1 cellular context compared by ENCODE assay signal in genomic region chr19:54115071-54116063, GRCh38.
TF ChIP-seq lines count a peak whose summit lies in the region.

Gene PRPF31, plus strand, starts transcription at chr19:54115754. Its CDS starts 2,525 bp downstream, at chr19:54118279.
Gene TFPT, minus strand, starts transcription at chr19:54115657. Its CDS starts 388 bp downstream, at chr19:54115269.

TF ChIP-seq in GM12878, 131 proteins besides CTCF, POLR2A, EP300 and RAD21 (continued from another document and continues in another):
- TF ChIP-seq ESRRA (IDR thresholded peaks at IDR 0.05; ENCODE audit: low read length) (0 out of 2 replicates have a peak, but pooled peaks have one; percentile 19), CHD1 (IDR thresholded peaks at IDR 0.05; ENCODE audit: low read depth, low read length) (no peak), ZNF384 (IDR thresholded peaks at IDR 0.05; ENCODE audit: borderline replicate concordance, low read depth, low read length) (peak; percentile 44; the same call in 1 of the 2 replicates), FOXK2 (IDR thresholded peaks at IDR 0.05) (peak; percentile 83), CEBPZ (IDR thresholded peaks at IDR 0.05; ENCODE audit: low read depth, low read length) (peak; percentile 38; the same call in 1 of the 2 replicates), MEF2B (IDR thresholded peaks at IDR 0.05; ENCODE audit: partially characterized antibody, poor library complexity, severe bottlenecking) (peak; percentile 15), FOS (IDR thresholded peaks at IDR 0.05; ENCODE audit: borderline replicate concordance, extremely low read depth, insufficient read length) (peak; percentile 20), SREBF1 (IDR thresholded peaks at IDR 0.05; ENCODE audit: low read length) (peak; percentile 73), EED (IDR thresholded peaks at IDR 0.05; ENCODE audit: low read depth) (no peak), NFYA (IDR thresholded peaks at IDR 0.05; ENCODE audit: borderline replicate concordance, low read depth, low read length) (no peak), ZBTB11 (CRISPR knock-in tag; IDR thresholded peaks at IDR 0.05) (no peak), PBX3 (IDR thresholded peaks at IDR 0.05; ENCODE audit: insufficient replicate concordance, low read depth, low read length) (no peak), RELB (IDR thresholded peaks at IDR 0.05; ENCODE audit: low read depth) (peak; percentile 99), MEF2A (IDR thresholded peaks at IDR 0.05; ENCODE audit: insufficient read depth, low read depth, low read length) (peak; percentile 30; the same call in 1 of the 2 replicates), NR2F1 (conservative IDR thresholded peaks at IDR 0.05) (peak; percentile 60), ZBTB40 (IDR thresholded peaks at IDR 0.05; ENCODE audit: borderline replicate concordance) (peak; percentile 100), MAX (IDR thresholded peaks at IDR 0.05; ENCODE audit: low read depth, low read length) (peak; percentile 61), HDGF (IDR thresholded peaks at IDR 0.05) (peak; percentile 81; the same call in 1 of the 2 replicates), KAT2A (conservative IDR thresholded peaks at IDR 0.05; ENCODE audit: control insufficient read depth, low read depth, low read length) (no peak), REST (IDR thresholded peaks at IDR 0.05; ENCODE audit: low read depth, low read length) (no peak), PKNOX1 (IDR thresholded peaks at IDR 0.05) (peak; percentile 56; the same call in 1 of the 2 replicates), E4F1 (IDR thresholded peaks at IDR 0.05; ENCODE audit: borderline replicate concordance, partially characterized antibody) (peak; percentile 61), CBX3 (IDR thresholded peaks at IDR 0.05; ENCODE audit: borderline replicate concordance, low read depth) (no peak), SPI1 (IDR thresholded peaks at IDR 0.05; ENCODE audit: borderline replicate concordance, insufficient read depth, low read depth, low read length) (no peak), WRNIP1 (IDR thresholded peaks at IDR 0.05; ENCODE audit: borderline replicate concordance, low read depth, low read length) (peak; percentile 58; the same call in 1 of the 2 replicates), SIX5 (IDR thresholded peaks at IDR 0.05; ENCODE audit: low read depth, low read length, severe bottlenecking) (peak; percentile 97), CBX5 (IDR thresholded peaks at IDR 0.05; ENCODE audit: low read depth) (0 out of 2 replicates have a peak, but pooled peaks have one; percentile 44), RBBP5 (conservative IDR thresholded peaks at IDR 0.05) (no peak), KLF5 (IDR thresholded peaks at IDR 0.05; ENCODE audit: partially characterized antibody) (no peak), ZNF24 (IDR thresholded peaks at IDR 0.05) (no peak)
